ENCODE assay signal across 9 cellular contexts in genomic region chr6:117547688-117548621, GRCh38. TPM values are rescaled to one million over a fixed set of nuclear protein-coding genes. Genes with fewer than 3 reads are reported as not detected.
DNase-seq lines count a peak whose midpoint lies in the region; ATAC-seq and TF ChIP-seq lines count a peak whose summit lies in the region.
"Had no signal": no experiment of that assay in that cellular context is flagged by ENCODE, and none has a peak within 500 bp of the region (broad histone marks: within the 10 kb centered on the region; RNA-seq: fewer than 3 reads in every experiment).

No MANE protein-coding gene starts in this region.

- H3K36me3 Mint-ChIP-seq in glutamatergic neuron (ENCODE audit: unreplicated experiment) (no peaks in the 10 kb centered on the region), neural progenitor cell (no peaks in the 10 kb centered on the region)

- no peaks in the 10 kb centered on the region for H4K20me1 ChIP-seq in neural progenitor cell (ENCODE audit: low read depth)

- H3K9ac ChIP-seq in neural progenitor cell, result no peak overlapping the region

- no peaks in the 10 kb centered on the region for H3K9me3 ChIP-seq in neural progenitor cell (ENCODE audit: low read depth)

- no peaks in the 10 kb centered on the region for H3K27me3 ChIP-seq in BJ (ENCODE audit: control insufficient read depth, insufficient read depth, low read length)
- H3K27me3 ChIP-seq in neural progenitor cell, result no peaks in the 10 kb centered on the region

- no peaks in the 10 kb centered on the region for H3K27me3 Mint-ChIP-seq in glutamatergic neuron (ENCODE audit: unreplicated experiment)
- no peaks in the 10 kb centered on the region for H3K27me3 Mint-ChIP-seq in neural progenitor cell (ENCODE audit: insufficient read depth, low read depth)

- H3K4me2 ChIP-seq in neural progenitor cell, result no peak overlapping the region

- H3K4me3 ChIP-seq in BJ (ENCODE audit: low read depth, low read length), result peak overlapping the region; percentile 27
- no peak overlapping the region for H3K4me3 ChIP-seq in neural progenitor cell

- H3K9me3 Mint-ChIP-seq in glutamatergic neuron (ENCODE audit: unreplicated experiment) (peaks cover 2% of the 10 kb centered on the region), neural progenitor cell (no peaks in the 10 kb centered on the region)
- H3K9me3 Mint-ChIP-seq: nephron had no signal

- peaks cover 7% of the 10 kb centered on the region for H3K4me1 ChIP-seq in neural progenitor cell

- TF ChIP-seq CTCF in BJ (IDR thresholded peaks at IDR 0.05; ENCODE audit: insufficient read depth, low read depth, low read length), result peak; percentile 31
- no peak for TF ChIP-seq CTCF in glutamatergic neuron (IDR thresholded peaks at IDR 0.05; ENCODE audit: partially characterized antibody, unreplicated experiment)
- no peak for TF ChIP-seq CTCF in neural progenitor cell (IDR thresholded peaks at IDR 0.05)

- H3K4me3 Mint-ChIP-seq in glutamatergic neuron (ENCODE audit: unreplicated experiment) (peak overlapping the region; percentile 69), neural progenitor cell (no peak overlapping the region)
- H3K4me3 Mint-ChIP-seq: nephron had no signal

- H3K4me1 Mint-ChIP-seq in glutamatergic neuron (ENCODE audit: low read depth, unreplicated experiment), result peaks cover 9% of the 10 kb centered on the region
- H3K4me1 Mint-ChIP-seq in neural progenitor cell, result no peaks in the 10 kb centered on the region

- peaks cover 7% of the 10 kb centered on the region for H3F3A ChIP-seq in neural progenitor cell (ENCODE audit: low read depth)

- DNase-seq in BJ (ENCODE audit: low read depth) (no peak), NCI-H524 (lab: John Stamatoyannopoulos, UW) (peak; percentile 84 to 96), glutamatergic neuron (peak; percentile 57), pulmonary artery endothelial cell (ENCODE audit: low read depth, low spot score) (peak; percentile 22), neural progenitor cell (ENCODE audit: low spot score) (no peak), NCI-H2196 (lab: John Stamatoyannopoulos, UW; ENCODE audit: unreplicated experiment) (no peak)
- peak; percentile 45 for DNase-seq in activated naive CD4-positive, alpha-beta T cell treated with Interleukin-2 at 50 U/mL for 16 hours

- H3K27ac Mint-ChIP-seq in glutamatergic neuron (ENCODE audit: unreplicated experiment), result peak overlapping the region; percentile 39
- H3K27ac Mint-ChIP-seq in neural progenitor cell, result no peak overlapping the region

- POLR2A ChIA-PET in BJ (lab: Charles Lee), result no interaction called here

- H3K79me2 ChIP-seq in neural progenitor cell (ENCODE audit: low read depth), result no peaks in the 10 kb centered on the region

- no peak overlapping the region for H2AFZ ChIP-seq in neural progenitor cell (replicated peaks)

- CTCF ChIA-PET in BJ (lab: Yijun Ruan, JAX), result interaction anchor here (0.7 to 3.6 kb wide), 8 partner anchors 8 to 98 kb away, joined by 3 to 14 read pairs (median 4); no protein-coding TSS in a partner anchor

- no peak overlapping the region for H3K27ac ChIP-seq in neural progenitor cell

- peak; percentile 32 for ATAC-seq in GM21529 (IDR thresholded peaks at IDR 0.05; ENCODE audit: unreplicated experiment)

- H3K36me3 ChIP-seq in BJ (ENCODE audit: control insufficient read depth, insufficient read depth, low read length), result peaks cover 12% of the 10 kb centered on the region
- H3K36me3 ChIP-seq in neural progenitor cell, result no peaks in the 10 kb centered on the region

RNA-seq across cellular contexts. Expression of gene GOPC, which starts 54.4 kb away (rescaled TPM):
- polyA plus RNA-seq in BJ (2011; rRNA removed), result 26.9 and 57.1 TPM in 2 replicates
- polyA minus RNA-seq in BJ (2011; rRNA and poly(A)+ RNA removed), result 17.0 and 18.3 TPM in 2 replicates
- total RNA-seq in glutamatergic neuron (ENCODE audit: unreplicated experiment) (33.4 TPM), pulmonary artery endothelial cell (27.6 and 34.6 TPM in 2 replicates), neural progenitor cell (ENCODE audit: low replicate concordance) (24.7 and 39.2 TPM in 2 replicates)

Comparison
In these comparisons a context has a peak if more than half of its experiments do, and no peak if none do; other contexts are left out.
1. DNase-seq: peak in NCI-H524 (2 of 2), activated naive CD4-positive, alpha-beta T cell treated with Interleukin-2 at 50 U/mL for 16 hours (single experiment), glutamatergic neuron (single experiment) and pulmonary artery endothelial cell (single experiment); none in BJ (single experiment), neural progenitor cell (single experiment) and NCI-H2196 (single experiment).